9 cellular contexts compared by ENCODE assay signal in the genomic region with DNA sequence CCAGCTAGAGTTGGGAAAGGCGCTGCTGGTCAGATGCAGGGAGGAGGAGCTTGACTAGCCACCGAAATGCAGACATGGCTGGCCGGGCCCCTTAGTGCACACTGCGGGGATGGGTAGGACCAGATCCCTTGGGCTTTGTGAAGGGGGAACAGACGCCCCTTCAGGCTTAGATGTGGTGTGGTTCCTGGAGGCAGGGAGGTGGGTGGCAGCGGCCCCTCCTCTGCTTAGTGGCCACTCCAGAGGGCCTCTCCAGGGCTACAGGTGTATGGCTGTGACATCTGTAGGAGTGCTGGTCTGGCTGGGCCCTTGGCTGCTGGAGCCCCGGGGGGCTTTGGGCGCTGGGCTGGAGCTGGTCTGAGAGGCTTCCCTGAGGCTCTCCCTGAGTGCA. TPM values are rescaled to one million over a fixed set of nuclear protein-coding genes. Genes with fewer than 3 reads are reported as not detected.
DNase-seq lines count a peak whose midpoint lies in the region; ATAC-seq and TF ChIP-seq lines count a peak whose summit lies in the region.
"Had no signal": no experiment of that assay in that cellular context is flagged by ENCODE, and none has a peak within 500 bp of the region (broad histone marks: within the 10 kb centered on the region; RNA-seq: fewer than 3 reads in every experiment).

No MANE protein-coding gene starts in this region.

- ATAC-seq in central memory CD8-positive, alpha-beta T cell (replicated peaks; ENCODE audit: extremely low read depth, poor library complexity, severe bottlenecking), result no peak

- no peak overlapping the region for H3K9ac ChIP-seq in MM.1S (ENCODE audit: low read length)

- peak overlapping the region; percentile 97 for H3K27ac Mint-ChIP-seq in activated CD4-positive, alpha-beta T cell treated with anti-CD3 and anti-CD28 coated beads, Interleukin-2, amount 10 ng/mL, durations not matched to agents 7 days and 5 days
- H3K27ac Mint-ChIP-seq in central memory CD8-positive, alpha-beta T cell (ENCODE audit: low read depth), result peak overlapping the region; percentile 86

- no peak for TF ChIP-seq POLR2A in spleen (IDR thresholded peaks at IDR 0.05)
- no peak for TF ChIP-seq POLR2A in ovary (IDR thresholded peaks at IDR 0.05)

- H3K36me3 ChIP-seq in MM.1S (replicated peaks; ENCODE audit: insufficient read depth, low read length) (peaks cover 14% of the 10 kb centered on the region; the same call in 1 of the 2 replicates), spleen (peaks cover 0 to 99% (median 63%) of the 10 kb centered on the region in 6 donors), ovary (no peaks in the 10 kb centered on the region)

- H3K4me1 Mint-ChIP-seq in activated CD4-positive, alpha-beta T cell treated with anti-CD3 and anti-CD28 coated beads, Interleukin-2, amount 10 ng/mL, durations not matched to agents 7 days and 5 days, result peaks cover 63% of the 10 kb centered on the region
- peaks cover 85% of the 10 kb centered on the region for H3K4me1 Mint-ChIP-seq in central memory CD8-positive, alpha-beta T cell

- H3K9me3 ChIP-seq in MM.1S (replicated peaks; ENCODE audit: insufficient read depth, low read length) (no peaks in the 10 kb centered on the region), spleen (no peaks in the 10 kb centered on the region), ovary (no peaks in the 10 kb centered on the region)

- peaks cover 75% of the 10 kb centered on the region for H3K36me3 Mint-ChIP-seq in activated CD4-positive, alpha-beta T cell treated with anti-CD3 and anti-CD28 coated beads, Interleukin-2, amount 10 ng/mL, durations not matched to agents 7 days and 5 days (ENCODE audit: low read depth)
- H3K36me3 Mint-ChIP-seq in central memory CD8-positive, alpha-beta T cell (ENCODE audit: insufficient read depth), result peaks cover 66% of the 10 kb centered on the region

- H2AFZ ChIP-seq in MM.1S (ENCODE audit: low read length), result no peak overlapping the region

- H3K27me3 Mint-ChIP-seq in activated CD4-positive, alpha-beta T cell treated with anti-CD3 and anti-CD28 coated beads, Interleukin-2, amount 10 ng/mL, durations not matched to agents 7 days and 5 days, result no peaks in the 10 kb centered on the region
- H3K27me3 Mint-ChIP-seq in central memory CD8-positive, alpha-beta T cell, result no peaks in the 10 kb centered on the region

- no peaks in the 10 kb centered on the region for H4K20me1 ChIP-seq in MM.1S (ENCODE audit: insufficient read depth, low read length)

- H3K4me1 ChIP-seq in MM.1S (ENCODE audit: low read length), result peaks cover 31% of the 10 kb centered on the region
- H3K4me1 ChIP-seq in spleen, result peaks cover 55 to 74% (median 66%) of the 10 kb centered on the region in 6 donors
- peaks cover 10% of the 10 kb centered on the region for H3K4me1 ChIP-seq in ovary (ENCODE audit: insufficient read depth)

- CTCF ChIA-PET in activated CD4-positive, alpha-beta T cell treated with anti-CD3 and anti-CD28 coated beads, Interleukin-2, amount 10 ng/mL, durations not matched to agents 7 days and 5 days (lab: Charles Lee), result interaction anchor here (0.7 to 25.3 kb wide), 24 partner anchors 9 to 284 kb away, joined by 3 to 412 read pairs (median 5); partner anchors contain the start of genes BYSL, MED20, TAF8 and TOMM6

- H3K9me2 ChIP-seq in MM.1S (replicated peaks; ENCODE audit: insufficient read depth, low read length), result no peaks in the 10 kb centered on the region

- peaks cover 51% of the 10 kb centered on the region for H3K79me2 ChIP-seq in MM.1S (ENCODE audit: low read length)

- TF ChIP-seq CTCF in MM.1S (IDR thresholded peaks at IDR 0.05; ENCODE audit: low read length), result no peak
- TF ChIP-seq CTCF in spleen (IDR thresholded peaks at IDR 0.05 in 8 of 11, conservative IDR thresholded peaks at IDR 0.05 in 3 of 11), result no peak
- no peak for TF ChIP-seq CTCF in ovary (IDR thresholded peaks at IDR 0.05)

- TF ChIP-seq EP300 in ovary (IDR thresholded peaks at IDR 0.05), result no peak

- POLR2A ChIA-PET in activated CD4-positive, alpha-beta T cell treated with anti-CD3 and anti-CD28 coated beads, Interleukin-2, amount 10 ng/mL, durations not matched to agents 7 days and 5 days (lab: Charles Lee), result interaction anchor here (0.6 to 6.0 kb wide), 6 partner anchors 9 to 110 kb away, joined by 3 to 54 read pairs (median 4); partner anchors contain the start of genes BYSL and MED20

- H3K4me2 ChIP-seq in MM.1S (ENCODE audit: low read depth, low read length), result peak overlapping the region; percentile 36; the same call in 1 of the 2 replicates

- intact Hi-C loops in spleen (cut with DNase I; ENCODE audit: low total_unique reads) (loop anchor here (5.0 kb wide), 1 partner anchor 107 kb away; no protein-coding TSS in a partner anchor), ovary (cut with DNase I) (loop anchor here in 3 of 4 donors (5.0 to 10.0 kb wide), 3 partner anchors 107 to 151 kb away; partner anchors contain the start of genes PRICKLE4 (in 1 of the 3) and TOMM6 (in 1 of the 3))

- peak overlapping the region; percentile 32; the same call in 1 of the 2 replicates for H3K27ac ChIP-seq in MM.1S (ENCODE audit: low read length)
- H3K27ac ChIP-seq in spleen, result peak overlapping the region; percentile 54 to 96 (median 91)
- no peak overlapping the region for H3K27ac ChIP-seq in ovary

- H3K27me3 ChIP-seq in MM.1S (replicated peaks; ENCODE audit: insufficient read depth, low read length) (no peaks in the 10 kb centered on the region), spleen (replicated peaks in 1 of 7) (no peaks in the 10 kb centered on the region), ovary (no peaks in the 10 kb centered on the region)

- H3K4me3 ChIP-seq in MM.1S (ENCODE audit: low read length), result no peak overlapping the region
- H3K4me3 ChIP-seq in spleen, result peak overlapping the region in 3 of 8 donors; percentile 3 to 98 (median 9)
- no peak overlapping the region for H3K4me3 ChIP-seq in ovary

- DNase-seq in activated CD4-positive, alpha-beta T cell treated with anti-CD3 and anti-CD28 coated beads, Interleukin-2, amount 10 ng/mL, durations not matched to agents 7 days and 5 days, result no peak
- DNase-seq in activated CD4-positive, alpha-beta T cell treated with anti-CD3 and anti-CD28 coated beads, Interleukin-2, amount 50 U/mL, for 48 hours, result no peak
- DNase-seq in MM.1S (no peak), spleen (no peak), GF-D8 (lab: John Stamatoyannopoulos, UW) (no peak), ovary (no peak), ureter (ENCODE audit: low spot score) (no peak)
- no peak for DNase-seq in central memory CD8-positive, alpha-beta T cell (ENCODE audit: low spot score in 2 of 2)
- DNase-seq: NCI-H1417 treated with DMSO at 0.1 percent for 48 hours had no signal

- no peaks in the 10 kb centered on the region for H3K9me3 Mint-ChIP-seq in activated CD4-positive, alpha-beta T cell treated with anti-CD3 and anti-CD28 coated beads, Interleukin-2, amount 10 ng/mL, durations not matched to agents 7 days and 5 days
- H3K9me3 Mint-ChIP-seq in central memory CD8-positive, alpha-beta T cell, result no peaks in the 10 kb centered on the region

- peaks cover 24% of the 10 kb centered on the region for H3F3A ChIP-seq in MM.1S (ENCODE audit: insufficient read depth, low read length)

- peak overlapping the region; percentile 100 for H3K4me3 Mint-ChIP-seq in activated CD4-positive, alpha-beta T cell treated with anti-CD3 and anti-CD28 coated beads, Interleukin-2, amount 10 ng/mL, durations not matched to agents 7 days and 5 days
- peak overlapping the region; percentile 95 for H3K4me3 Mint-ChIP-seq in central memory CD8-positive, alpha-beta T cell

- WGBS in spleen, 5 donors, result 39 to 59% (median 54%) methylated on average over 5 to 8 of the region's 8 CpGs
- 68 to 80% (median 78%) methylated on average over 8 of the region's 8 CpGs for WGBS in ovary, 3 donors

RNA-seq across cellular contexts. Expression of gene CCND3, which starts 5.9 kb away (rescaled TPM):
- 100 to 1,000 TPM; 461 to 520 TPM for total RNA-seq in activated CD4-positive, alpha-beta T cell treated with anti-CD3 and anti-CD28 coated beads, Interleukin-2, amount 10 ng/mL, durations not matched to agents 7 days and 5 days
- total RNA-seq in spleen (100 to 1,000 TPM; 124 to 531 (median 334) TPM), ovary (100 to 1,000 TPM in 1 of 7 donors, 10 to 100 TPM in 6; 22.7 to 217 (median 58.4) TPM), ureter (69.1 TPM)
- polyA plus RNA-seq in spleen (100 to 1,000 TPM; 115 to 209 (median 202) TPM), ovary (10 to 100 TPM; 23.9 to 52.8 TPM)

RNA-seq across cellular contexts. Expression of gene BYSL, which starts 14.4 kb away (rescaled TPM):
- total RNA-seq in activated CD4-positive, alpha-beta T cell treated with anti-CD3 and anti-CD28 coated beads, Interleukin-2, amount 10 ng/mL, durations not matched to agents 7 days and 5 days, result 10 to 100 TPM; 29.3 to 29.8 TPM
- 10 to 100 TPM in 4 of 7 donors, 1 to 10 TPM in 3; 5.9 to 19.7 (median 11.3) TPM for total RNA-seq in spleen
- polyA plus RNA-seq in spleen, result 10 to 100 TPM in 1 of 3 donors, 1 to 10 TPM in 2; 7.6 to 11.5 (median 8.8) TPM
- 10 to 100 TPM in 5 of 7 donors, 1 to 10 TPM in 2; 4.8 to 29.2 (median 14.8) TPM for total RNA-seq in ovary
- 1 to 10 TPM; 8.5 TPM for polyA plus RNA-seq in ovary
- 24.6 TPM for total RNA-seq in ureter

RNA-seq across cellular contexts. Expression of gene MED20, which starts 14.7 kb away (rescaled TPM):
- total RNA-seq in activated CD4-positive, alpha-beta T cell treated with anti-CD3 and anti-CD28 coated beads, Interleukin-2, amount 10 ng/mL, durations not matched to agents 7 days and 5 days, result 10 to 100 TPM; 18.6 to 22.7 TPM
- 10 to 100 TPM; 11.3 to 21.5 (median 15.9) TPM for total RNA-seq in spleen
- 1 to 10 TPM; 5.3 to 8.6 (median 6.4) TPM for polyA plus RNA-seq in spleen
- total RNA-seq in ovary, result 10 to 100 TPM in 5 of 7 donors, 1 to 10 TPM in 2; 8.4 to 20.0 (median 13.1) TPM
- 10 to 100 TPM in 1 of 2 donors, 1 to 10 TPM in 1; 7.2 to 15.1 TPM for polyA plus RNA-seq in ovary
- total RNA-seq in ureter, result 23.8 TPM

RNA-seq across cellular contexts. Expression of gene USP49, which starts 40.5 kb away (rescaled TPM):
- 1 to 10 TPM; 6.3 to 7.0 TPM for total RNA-seq in activated CD4-positive, alpha-beta T cell treated with anti-CD3 and anti-CD28 coated beads, Interleukin-2, amount 10 ng/mL, durations not matched to agents 7 days and 5 days
- total RNA-seq in spleen (1 to 10 TPM; 2.9 to 6.8 (median 4.7) TPM), ovary (1 to 10 TPM; 2.4 to 5.1 (median 4.7) TPM), ureter (6.0 TPM)
- polyA plus RNA-seq in spleen (under 1 TPM; 0.35 to 0.83 (median 0.46) TPM), ovary (1 to 10 TPM; 2.0 to 2.7 TPM)

Comparison
In these comparisons a context has a peak if more than half of its experiments do, and no peak if none do; other contexts are left out.
1. H3K27ac ChIP-seq: peak in MM.1S (single experiment) and spleen (8 of 8); none in ovary (0 of 2).